In the genomic region with DNA sequence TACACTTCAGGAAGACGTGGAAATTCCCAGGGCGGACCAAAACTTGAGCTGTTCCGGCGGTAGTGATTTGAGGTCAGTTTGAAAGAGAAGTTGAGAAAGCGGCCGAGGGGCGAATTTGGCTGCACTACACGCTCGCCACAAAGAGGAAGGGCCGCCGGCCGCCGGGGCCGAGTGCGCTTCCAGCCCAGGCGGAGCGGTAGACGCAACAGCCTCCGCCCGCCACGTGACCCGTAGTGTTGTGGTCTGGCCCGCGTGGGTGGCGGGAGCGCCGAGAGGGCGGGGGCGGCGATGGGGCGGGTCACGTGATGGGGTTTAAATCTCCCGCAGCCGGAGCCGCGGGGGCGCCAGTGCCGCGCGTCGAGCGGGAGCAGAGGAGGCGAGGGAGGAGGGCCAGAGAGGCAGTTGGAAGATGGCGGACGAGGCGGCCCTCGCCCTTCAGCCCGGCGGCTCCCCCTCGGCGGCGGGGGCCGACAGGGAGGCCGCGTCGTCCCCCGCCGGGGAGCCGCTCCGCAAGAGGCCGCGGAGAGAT, we compare ENCODE assay signal across 8 cellular contexts. TPM values are rescaled to one million over a fixed set of nuclear protein-coding genes. Genes with fewer than 3 reads are reported as not detected.
DNase-seq lines count a peak whose midpoint lies in the region; ATAC-seq, FAIRE-seq and TF ChIP-seq lines count a peak whose summit lies in the region.

Gene SIRT1 (plus strand): TSS at position 344 of the 529 bp plus-strand sequence. CDS start 66 bp downstream, at position 410.

- peaks cover 29% of the 10 kb centered on the region for H3K4me1 Mint-ChIP-seq in stimulated activated naive CD8-positive, alpha-beta T cell treated with anti-CD3 and anti-CD28 coated beads, Interleukin-15, amount 100 ng/mL, for 72 hours

- no peaks in the 10 kb centered on the region for H3K27me3 Mint-ChIP-seq in stimulated activated naive CD8-positive, alpha-beta T cell treated with anti-CD3 and anti-CD28 coated beads, Interleukin-15, amount 100 ng/mL, for 72 hours

- TF ChIP-seq RAD21 in neural cell (conservative IDR thresholded peaks at IDR 0.05) = no peak

- peak; percentile 94 to 98 for DNase-seq in HAP-1 (ENCODE audit: low spot score in 2 of 2)
- DNase-seq in MG63 = peak; percentile 97
- DNase-seq in SHP77 (lab: John Stamatoyannopoulos, UW) = peak; percentile 76 to 78
- peak; percentile 89 for DNase-seq in activated gamma-delta T cell (lab: John Stamatoyannopoulos, UW)
- peak; percentile 91 for DNase-seq in fibroblast of the conjunctiva (ENCODE audit: low read depth)
- peak; percentile 92 to 94 for DNase-seq in stimulated activated naive CD8-positive, alpha-beta T cell treated with anti-CD3 and anti-CD28 coated beads, Interleukin-15, amount 100 ng/mL, for 72 hours

- peak; percentile 83 for ATAC-seq in stimulated activated naive CD8-positive, alpha-beta T cell treated with anti-CD3 and anti-CD28 coated beads, Interleukin-15, amount 100 ng/mL, for 72 hours

- no peak for TF ChIP-seq CTCF in neural cell (IDR thresholded peaks at IDR 0.05; ENCODE audit: poor library complexity, severe bottlenecking)

- H3K4me1 ChIP-seq in HAP-1 = peaks cover 7% of the 10 kb centered on the region

- peak within 1 kb of the TSS; percentile 89 to 96 for H3K4me3 Mint-ChIP-seq in stimulated activated naive CD8-positive, alpha-beta T cell treated with anti-CD3 and anti-CD28 coated beads, Interleukin-15, amount 100 ng/mL, for 72 hours

- TF ChIP-seq EP300 in neural cell (conservative IDR thresholded peaks at IDR 0.05; ENCODE audit: poor library complexity, severe bottlenecking) = no peak

- H3K27ac Mint-ChIP-seq in stimulated activated naive CD8-positive, alpha-beta T cell treated with anti-CD3 and anti-CD28 coated beads, Interleukin-15, amount 100 ng/mL, for 72 hours = peak within 1 kb of the TSS; percentile 94 to 95

- no peaks in the 10 kb centered on the region for H3F3A ChIP-seq in neural cell (ENCODE audit: insufficient read depth, low read length, poor library complexity, severe bottlenecking)

- FAIRE-seq in G401.6 (lab: Jason Lieb, UNC) = peak; percentile 70

- H3K79me2 ChIP-seq in neural cell (replicated peaks; ENCODE audit: insufficient read depth, low read length) = peaks cover 31% of the 10 kb centered on the region

- peak within 1 kb of the TSS; percentile 77 for H3K4me2 ChIP-seq in neural cell (ENCODE audit: low read length)

- in situ Hi-C loops in HAP-1 (cut with MboI; ENCODE audit: low sequenced_read_pairs) = no loop called here

- peak within 1 kb of the TSS; percentile 77 for H3K27ac ChIP-seq in neural cell (ENCODE audit: low read length)

- H3K4me3 ChIP-seq in HAP-1 (peak within 1 kb of the TSS; percentile 83), MG63 (peak within 1 kb of the TSS; percentile 65), neural cell (ENCODE audit: low read length) (peak within 1 kb of the TSS; percentile 82)

- no peaks in the 10 kb centered on the region for H3K9me2 ChIP-seq in neural cell (ENCODE audit: insufficient read depth, low read length)

- H2AFZ ChIP-seq in neural cell (ENCODE audit: low read depth, low read length) = peak within 1 kb of the TSS; percentile 61

- no peaks in the 10 kb centered on the region for H3K9me3 ChIP-seq in HAP-1
- H3K9me3 ChIP-seq in MG63 = no peaks in the 10 kb centered on the region
- H3K9me3 ChIP-seq in neural cell (ENCODE audit: low read length) = no peaks in the 10 kb centered on the region

- H3K9ac ChIP-seq in neural cell (ENCODE audit: low read length) = peak within 1 kb of the TSS; percentile 84

- H3K27me3 ChIP-seq in HAP-1 (ENCODE audit: low read depth) (no peaks in the 10 kb centered on the region), MG63 (no peaks in the 10 kb centered on the region), neural cell (ENCODE audit: insufficient read depth, low read depth, low read length) (no peaks in the 10 kb centered on the region)

- H3K36me3 ChIP-seq in HAP-1 (replicated peaks) (peaks cover 22% of the 10 kb centered on the region), MG63 (peaks cover 26% of the 10 kb centered on the region), neural cell (ENCODE audit: insufficient read depth, low read length) (no peaks in the 10 kb centered on the region)

- H3K9me3 Mint-ChIP-seq in stimulated activated naive CD8-positive, alpha-beta T cell treated with anti-CD3 and anti-CD28 coated beads, Interleukin-15, amount 100 ng/mL, for 72 hours = no peaks in the 10 kb centered on the region

- H4K20me1 ChIP-seq in neural cell (ENCODE audit: insufficient read depth) = no peaks in the 10 kb centered on the region

TF ChIP-seq in neural cell, 6 proteins besides CTCF, POLR2A, EP300 and RAD21:
- TF ChIP-seq TAF1 (IDR thresholded peaks at IDR 0.05; ENCODE audit: low read depth) = peak; percentile 79
- no peak for TF ChIP-seq EZH2 (IDR thresholded peaks at IDR 0.05; ENCODE audit: borderline replicate concordance, insufficient read depth, low read length, poor library complexity, severe bottlenecking)
- peak; percentile 92 for TF ChIP-seq POLR2AphosphoS5 (IDR thresholded peaks at IDR 0.05)
- TF ChIP-seq MXI1 (conservative IDR thresholded peaks at IDR 0.05; ENCODE audit: poor library complexity, severe bottlenecking) = peak; percentile 86
- no peak for TF ChIP-seq SMC3 (conservative IDR thresholded peaks at IDR 0.05; ENCODE audit: poor library complexity)
- TF ChIP-seq, protein P1, sequence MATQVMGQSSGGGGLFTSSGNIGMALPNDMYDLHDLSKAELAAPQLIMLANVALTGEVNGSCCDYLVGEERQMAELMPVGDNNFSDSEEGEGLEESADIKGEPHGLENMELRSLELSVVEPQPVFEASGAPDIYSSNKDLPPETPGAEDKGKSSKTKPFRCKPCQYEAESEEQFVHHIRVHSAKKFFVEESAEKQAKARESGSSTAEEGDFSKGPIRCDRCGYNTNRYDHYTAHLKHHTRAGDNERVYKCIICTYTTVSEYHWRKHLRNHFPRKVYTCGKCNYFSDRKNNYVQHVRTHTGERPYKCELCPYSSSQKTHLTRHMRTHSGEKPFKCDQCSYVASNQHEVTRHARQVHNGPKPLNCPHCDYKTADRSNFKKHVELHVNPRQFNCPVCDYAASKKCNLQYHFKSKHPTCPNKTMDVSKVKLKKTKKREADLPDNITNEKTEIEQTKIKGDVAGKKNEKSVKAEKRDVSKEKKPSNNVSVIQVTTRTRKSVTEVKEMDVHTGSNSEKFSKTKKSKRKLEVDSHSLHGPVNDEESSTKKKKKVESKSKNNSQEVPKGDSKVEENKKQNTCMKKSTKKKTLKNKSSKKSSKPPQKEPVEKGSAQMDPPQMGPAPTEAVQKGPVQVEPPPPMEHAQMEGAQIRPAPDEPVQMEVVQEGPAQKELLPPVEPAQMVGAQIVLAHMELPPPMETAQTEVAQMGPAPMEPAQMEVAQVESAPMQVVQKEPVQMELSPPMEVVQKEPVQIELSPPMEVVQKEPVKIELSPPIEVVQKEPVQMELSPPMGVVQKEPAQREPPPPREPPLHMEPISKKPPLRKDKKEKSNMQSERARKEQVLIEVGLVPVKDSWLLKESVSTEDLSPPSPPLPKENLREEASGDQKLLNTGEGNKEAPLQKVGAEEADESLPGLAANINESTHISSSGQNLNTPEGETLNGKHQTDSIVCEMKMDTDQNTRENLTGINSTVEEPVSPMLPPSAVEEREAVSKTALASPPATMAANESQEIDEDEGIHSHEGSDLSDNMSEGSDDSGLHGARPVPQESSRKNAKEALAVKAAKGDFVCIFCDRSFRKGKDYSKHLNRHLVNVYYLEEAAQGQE (IDR thresholded peaks at IDR 0.05; ENCODE audit: borderline replicate concordance) = peak; percentile 53

RNA-seq across cellular contexts. Expression of gene SIRT1, which starts in this region (rescaled TPM):
- 26.2 and 27.3 TPM in 2 replicates for total RNA-seq in MG63 (2014; rRNA removed; shearing (Covaris generic); ENCODE audit: low replicate concordance)
- polyA plus RNA-seq in neural cell = 30.5 and 38.6 TPM in 2 replicates
- 42.1 and 44.8 TPM in 2 replicates for polyA minus RNA-seq in neural cell

Comparison
In these comparisons a context has a peak if more than half of its experiments do, and no peak if none do; other contexts are left out.
1. Peak in every context shown above with its lines: DNase-seq, ATAC-seq, H3K4me3 ChIP-seq and H3K27ac ChIP-seq.